3 cellular contexts compared by ENCODE assay signal in genomic region chr6:163306000-163306399, GRCh38.
"Had no signal": no experiment of that assay in that cellular context is flagged by ENCODE, and none has a peak within 500 bp of the region (broad histone marks: within the 10 kb centered on the region; RNA-seq: fewer than 3 reads in every experiment).

No MANE protein-coding gene starts in this region.

- H3K4me3 ChIP-seq: GM12878 had no signal

- DNase-seq: GDM1, GF-D8 had no signal

- ATAC-seq: GM12878 had no signal
